In the genomic region with DNA sequence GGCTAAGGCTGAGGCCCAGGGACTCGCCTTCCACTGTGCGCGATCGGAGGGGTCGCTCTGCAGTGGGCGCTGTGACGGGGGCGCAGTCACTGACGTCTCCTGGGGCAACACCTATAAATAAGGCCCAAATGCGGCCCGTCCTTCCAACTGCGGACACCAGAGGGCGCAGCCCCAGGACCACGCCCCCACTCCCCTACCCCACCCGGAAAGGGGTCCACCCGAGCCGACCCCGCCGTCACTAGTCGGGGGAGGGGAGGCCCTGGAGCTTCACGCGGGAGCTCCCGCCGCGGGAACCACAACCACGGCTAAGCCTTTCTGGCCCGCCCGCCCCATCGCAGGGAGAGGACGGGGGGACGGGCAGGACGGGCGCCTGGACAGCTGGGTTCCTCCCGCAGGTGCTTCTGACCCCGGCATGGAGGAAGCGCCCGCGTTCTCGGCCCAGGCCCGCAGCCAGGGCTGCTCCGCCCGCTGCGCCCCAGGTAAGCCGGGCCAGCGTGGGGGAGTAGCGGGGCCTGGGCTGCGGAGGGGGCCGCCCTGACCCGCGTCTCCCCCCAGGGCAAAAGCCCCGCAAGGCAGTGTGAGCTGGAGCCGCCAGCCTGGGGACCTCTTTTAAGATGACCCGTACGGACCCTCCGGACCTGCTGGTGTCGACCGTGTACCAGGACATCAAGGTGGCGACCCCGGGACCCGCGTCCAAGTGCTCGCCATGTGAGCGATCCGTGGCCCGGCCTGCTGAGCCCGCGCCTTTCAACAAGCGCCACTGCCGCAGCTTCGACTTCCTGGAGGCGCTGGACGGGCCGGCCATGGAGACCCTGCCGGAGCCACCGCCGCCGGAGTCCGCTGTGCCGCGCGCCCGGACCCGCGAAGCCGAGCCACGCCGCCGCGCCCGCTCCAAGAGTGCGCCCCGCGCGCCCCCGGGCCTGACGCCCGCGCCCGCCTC, we compare ENCODE assay signal across 8 cellular contexts. TPM values are rescaled to one million over a fixed set of nuclear protein-coding genes. Genes with fewer than 3 reads are reported as not detected.
DNase-seq lines count a peak whose midpoint lies in the region; ATAC-seq, FAIRE-seq and TF ChIP-seq lines count a peak whose summit lies in the region.
"Not testable (repeated sequence)": the region's sequence is repeated elsewhere in the genome, so short reads cannot be mapped to it uniquely, and the experiment has no call there.

No MANE protein-coding gene starts in this region.

- peak in 1 of 2 experiments; percentile 24; a peak in 2 of 5 replicates for TF ChIP-seq RAD21 in A549 (conservative IDR thresholded peaks at IDR 0.05 in 1 of 2, IDR thresholded peaks at IDR 0.05 in 1 of 2)

- POLR2A ChIA-PET in A549 (lab: Yijun Ruan, JAX): interaction anchor here (0.8 kb wide), 1 partner anchor 12 kb away, joined by 3 read pairs; no protein-coding TSS in a partner anchor
- POLR2A ChIA-PET in activated CD4-positive, alpha-beta memory T cell treated with anti-CD3 and anti-CD28 coated beads for 36 hours (lab: Charles Lee): interaction anchor here (1.2 to 1.5 kb wide), 2 partner anchors 42 to 101 kb away, joined by 3 to 4 read pairs; partner anchors contain the start of genes C8G, FBXW5 and TRAF2

- not testable (repeated sequence) for H3K36me3 ChIP-seq in OCI-LY3 (replicated peaks; ENCODE audit: low read depth, low read length); adrenal gland (replicated peaks in 1 of 2)

- not testable (repeated sequence) for H3K27ac Mint-ChIP-seq in activated CD4-positive, alpha-beta memory T cell treated with anti-CD3 and anti-CD28 coated beads for 36 hours
- H3K27ac Mint-ChIP-seq in natural killer cell: peak overlapping the region; percentile 77 to 82

- H3K9me3 ChIP-seq in A549; OCI-LY3 (ENCODE audit: insufficient read depth, low read length); adrenal gland (replicated peaks in 1 of 3): not testable (repeated sequence)

- peak overlapping the region; percentile 63 to 90; a peak in 5 of 6 replicates for H3K27ac ChIP-seq in A549
- H3K27ac ChIP-seq in OCI-LY3 (ENCODE audit: low read length): not testable (repeated sequence)
- H3K27ac ChIP-seq in adrenal gland: peak overlapping the region in 1 of 5 donors; percentile 81

- not testable (repeated sequence) for FAIRE-seq in A549 (lab: Jason Lieb, UNC)
- peak; percentile 84 for FAIRE-seq in GM12891 (lab: Jason Lieb, UNC)

- TF ChIP-seq POLR2A in A549 (IDR thresholded peaks at IDR 0.05; ENCODE audit: low read length); GM12891 (IDR thresholded peaks at IDR 0.05; ENCODE audit: low read depth, low read length); adrenal gland (IDR thresholded peaks at IDR 0.05): not testable (repeated sequence)

- H3K36me3 Mint-ChIP-seq in activated CD4-positive, alpha-beta memory T cell treated with anti-CD3 and anti-CD28 coated beads for 36 hours; natural killer cell: not testable (repeated sequence)

- not testable (repeated sequence) for H3K4me3 ChIP-seq in A549; OCI-LY3 (ENCODE audit: low read length); fibroblast of pulmonary artery (replicated peaks; ENCODE audit: low read depth, low read length)
- peak overlapping the region in 1 of 4 donors; percentile 55 for H3K4me3 ChIP-seq in adrenal gland

- not testable (repeated sequence) for ATAC-seq in A549
- peak in 2 of 3 donors; percentile 17 to 21 for ATAC-seq in natural killer cell

- TF ChIP-seq EP300 in A549 (IDR thresholded peaks at IDR 0.05): not testable (repeated sequence)

- not testable (repeated sequence) for DNase-seq in A549 (ENCODE audit: low read depth in 1 of 2, low spot score in 1 of 2); GM12891 (ENCODE audit: insufficient read length, low spot score); fibroblast of pulmonary artery (ENCODE audit: low read depth)
- DNase-seq in activated CD4-positive, alpha-beta memory T cell treated with anti-CD3 and anti-CD28 coated beads for 36 hours: peak; percentile 73
- DNase-seq in adrenal gland: peak in 3 of 7 donors; percentile 40 to 61 (median 44)
- peak; percentile 65 for DNase-seq in natural killer cell
- DNase-seq in stimulated activated CD4-positive, alpha-beta T cell treated with anti-CD3 and anti-CD28 coated beads, TNF-alpha, amount 100 ng/mL, for 1 hour (ENCODE audit: low read depth in 3 of 3, low spot score in 1 of 3): peak in 2 of 3 donors; percentile 36 to 60

- intact Hi-C loops in activated CD4-positive, alpha-beta memory T cell treated with anti-CD3 and anti-CD28 coated beads for 36 hours (cut with micrococcal nuclease): loop anchor here (2.0 to 5.0 kb wide), 3 partner anchors 37 to 101 kb away; partner anchors contain the start of genes C8G, FBXW5, RABL6 and TMEM141
- intact Hi-C loops in adrenal gland (cut with DNase I): loop anchor here (10.0 kb wide), 2 partner anchors 49 to 101 kb away; partner anchors contain the start of genes C8G (in 1 of the 2), CCDC183 (in 1 of the 2), FBXW5 (in 1 of the 2) and TMEM141 (in 1 of the 2)
- intact Hi-C loops in natural killer cell (cut with micrococcal nuclease): loop anchor here (2.0 to 10.0 kb wide), 5 partner anchors 37 to 309 kb away; partner anchors contain the start of gene RABL6

- not testable (repeated sequence) for H3K27me3 ChIP-seq in OCI-LY3 (ENCODE audit: low read depth, low read length); adrenal gland

- H3K27me3 Mint-ChIP-seq in activated CD4-positive, alpha-beta memory T cell treated with anti-CD3 and anti-CD28 coated beads for 36 hours: peaks cover 17% of the 10 kb centered on the region
- H3K27me3 Mint-ChIP-seq in natural killer cell (ENCODE audit: low read depth in 2 of 2): not testable (repeated sequence)

- WGBS in A549 (ENCODE audit: missing lambda C conversion rate): 66% methylated on average over 39 of the region's 99 CpGs
- WGBS in adrenal gland, 4 donors: 29 to 39% (median 36%) methylated on average over 12 to 99 of the region's 99 CpGs; no CpG with 5 or more reads in 1 of the 4 donors

- CTCF ChIA-PET in A549 (lab: Yijun Ruan, JAX): interaction anchor here (0.7 to 4.7 kb wide), 23 partner anchors 10 to 191 kb away, joined by 3 to 72 read pairs (median 6); partner anchors contain the start of genes PAXX and RABL6
- CTCF ChIA-PET in activated CD4-positive, alpha-beta memory T cell treated with anti-CD3 and anti-CD28 coated beads for 36 hours (lab: Charles Lee): interaction anchor here (1.0 to 4.3 kb wide), 12 partner anchors 18 to 190 kb away, joined by 3 to 56 read pairs (median 8); partner anchors contain the start of genes ABCA2, C8G, FBXW5 and FUT7

- TF ChIP-seq CTCF in A549 (IDR thresholded peaks at IDR 0.05) (peak; percentile 60; the same call in 2 of the 3 replicates), OCI-LY3 (IDR thresholded peaks at IDR 0.05; ENCODE audit: low read depth, low read length) (peak; percentile 50), adrenal gland (IDR thresholded peaks at IDR 0.05) (peak; percentile 34 to 64 (median 52)), fibroblast of pulmonary artery (IDR thresholded peaks at IDR 0.05; ENCODE audit: low read length, missing control alignments) (peak; percentile 31), natural killer cell (IDR thresholded peaks at IDR 0.05) (peak; percentile 72)

- H3K79me2 ChIP-seq in OCI-LY3 (ENCODE audit: low read length): not testable (repeated sequence)

- peaks cover 46% of the 10 kb centered on the region for H3K4me1 ChIP-seq in A549
- peaks cover 13% of the 10 kb centered on the region for H3K4me1 ChIP-seq in OCI-LY3 (ENCODE audit: low read length)
- H3K4me1 ChIP-seq in adrenal gland (replicated peaks in 1 of 2): peaks cover 17 to 35% of the 10 kb centered on the region in 2 donors

- H3K9me3 Mint-ChIP-seq in activated CD4-positive, alpha-beta memory T cell treated with anti-CD3 and anti-CD28 coated beads for 36 hours; natural killer cell: not testable (repeated sequence)

- peak overlapping the region; percentile 43 for H3K4me3 Mint-ChIP-seq in activated CD4-positive, alpha-beta memory T cell treated with anti-CD3 and anti-CD28 coated beads for 36 hours
- H3K4me3 Mint-ChIP-seq in natural killer cell: peak overlapping the region; percentile 79

- H3K9ac ChIP-seq in OCI-LY3 (ENCODE audit: low read length): not testable (repeated sequence)

- H2AFZ ChIP-seq in OCI-LY3 (ENCODE audit: low read depth, low read length): not testable (repeated sequence)

- peaks cover 27% of the 10 kb centered on the region for H3K4me1 Mint-ChIP-seq in activated CD4-positive, alpha-beta memory T cell treated with anti-CD3 and anti-CD28 coated beads for 36 hours (ENCODE audit: low read depth)
- H3K4me1 Mint-ChIP-seq in natural killer cell: peaks cover 19 to 42% of the 10 kb centered on the region in 2 donors

- peak overlapping the region; percentile 77 for H3K4me2 ChIP-seq in A549
- H3K4me2 ChIP-seq in OCI-LY3 (ENCODE audit: low read length): peak overlapping the region; percentile 46; the same call in 1 of the 2 replicates

- not testable (repeated sequence) for H4K20me1 ChIP-seq in OCI-LY3 (ENCODE audit: insufficient read depth, low read length)

RNA-seq across cellular contexts. Expression of gene AJM1, which starts 1.8 kb away (rescaled TPM):
- polyA plus RNA-seq in A549 (2011; rRNA removed) (0.75 and 0.76 TPM in 2 replicates), A549 (2017; fragmentation: RNase III; extraction: RNeasy Plus Mini Kit Qiagen cat#74134 plus additional on column Dnase treatment) (3.0 to 3.6 TPM (median 3.2 TPM) in 3 replicates), adrenal gland (10 to 100 TPM in 1 of 3 donors, 1 to 10 TPM in 1, under 1 TPM in 1; 0.33 to 13.7 (median 3.2) TPM)
- 1.8 and 2.4 TPM in 2 replicates for polyA plus RNA-seq in A549 (2012; cell fraction: cytosol; rRNA removed)
- polyA plus RNA-seq in A549 (2012; cell fraction: nucleus; rRNA removed): 7.0 and 10.6 TPM in 2 replicates
- polyA minus RNA-seq in A549 (2011; rRNA and poly(A)+ RNA removed): 0.37 and 0.44 TPM in 2 replicates
- 1.8 TPM for polyA plus RNA-seq in GM12891 (2012; ENCODE audit: low read depth, missing spikeins)
- total RNA-seq in activated CD4-positive, alpha-beta memory T cell treated with anti-CD3 and anti-CD28 coated beads for 36 hours: 1 to 10 TPM; 3.8 to 4.2 TPM
- total RNA-seq in adrenal gland (1 to 10 TPM in 7 of 8 donors, under 1 TPM in 1; 0.42 to 7.1 (median 3.8) TPM), natural killer cell (10 to 100 TPM; 26.6 to 35.6 (median 31.5) TPM)

RNA-seq across cellular contexts. Expression of gene PHPT1, which starts 5.1 kb away (rescaled TPM):
- polyA plus RNA-seq in A549 (2011; rRNA removed) (104 and 123 TPM in 2 replicates), A549 (2017; fragmentation: RNase III; extraction: RNeasy Plus Mini Kit Qiagen cat#74134 plus additional on column Dnase treatment) (234 to 261 TPM (median 239 TPM) in 3 replicates), adrenal gland (100 to 1,000 TPM in 2 of 3 donors, 10 to 100 TPM in 1; 75.8 to 330 (median 214) TPM)
- polyA plus RNA-seq in A549 (2012; cell fraction: cytosol; rRNA removed): 510 and 515 TPM in 2 replicates
- polyA plus RNA-seq in A549 (2012; cell fraction: nucleus; rRNA removed): 329 and 453 TPM in 2 replicates
- 34.7 and 36.2 TPM in 2 replicates for polyA minus RNA-seq in A549 (2011; rRNA and poly(A)+ RNA removed)
- 204 TPM for polyA plus RNA-seq in GM12891 (2012; ENCODE audit: low read depth, missing spikeins)
- total RNA-seq in activated CD4-positive, alpha-beta memory T cell treated with anti-CD3 and anti-CD28 coated beads for 36 hours: 10 to 100 TPM; 92.2 to 95.5 TPM
- total RNA-seq in adrenal gland (100 to 1,000 TPM in 6 of 8 donors, 10 to 100 TPM in 2; 73.9 to 267 (median 166) TPM), natural killer cell (10 to 100 TPM; 63.5 to 69.8 (median 67.7) TPM)

RNA-seq across cellular contexts. Expression of gene MAMDC4, which starts 8.1 kb away (rescaled TPM):
- polyA plus RNA-seq in A549 (2011; rRNA removed): 1.3 and 1.5 TPM in 2 replicates
- polyA plus RNA-seq in A549 (2012; cell fraction: cytosol; rRNA removed): 4.3 and 6.0 TPM in 2 replicates
- 61.0 and 92.6 TPM in 2 replicates for polyA plus RNA-seq in A549 (2012; cell fraction: nucleus; rRNA removed)
- polyA plus RNA-seq in A549 (2017; fragmentation: RNase III; extraction: RNeasy Plus Mini Kit Qiagen cat#74134 plus additional on column Dnase treatment): 7.3 to 9.1 TPM (median 7.6 TPM) in 3 replicates
- 0.50 and 0.68 TPM in 2 replicates for polyA minus RNA-seq in A549 (2011; rRNA and poly(A)+ RNA removed)
- polyA plus RNA-seq in GM12891 (2012; ENCODE audit: low read depth, missing spikeins): 4.4 TPM
- 10 to 100 TPM; 13.0 to 14.3 TPM for total RNA-seq in activated CD4-positive, alpha-beta memory T cell treated with anti-CD3 and anti-CD28 coated beads for 36 hours
- total RNA-seq in adrenal gland: 10 to 100 TPM in 1 of 8 donors, 1 to 10 TPM in 7; 1.3 to 13.8 (median 4.3) TPM
- 10 to 100 TPM in 2 of 3 donors, under 1 TPM in 1; 0.57 to 30.6 (median 11.6) TPM for polyA plus RNA-seq in adrenal gland
- total RNA-seq in natural killer cell: 1 to 10 TPM; 4.6 to 6.5 (median 5.8) TPM

RNA-seq across cellular contexts. Expression of gene EDF1, which starts 22.0 kb away (rescaled TPM):
- polyA plus RNA-seq in A549 (2011; rRNA removed): 284 and 464 TPM in 2 replicates
- polyA plus RNA-seq in A549 (2012; cell fraction: cytosol; rRNA removed): 581 and 858 TPM in 2 replicates
- 426 and 433 TPM in 2 replicates for polyA plus RNA-seq in A549 (2012; cell fraction: nucleus; rRNA removed)
- 472 to 560 TPM (median 477 TPM) in 3 replicates for polyA plus RNA-seq in A549 (2017; fragmentation: RNase III; extraction: RNeasy Plus Mini Kit Qiagen cat#74134 plus additional on column Dnase treatment)
- 105 and 129 TPM in 2 replicates for polyA minus RNA-seq in A549 (2011; rRNA and poly(A)+ RNA removed)
- 423 TPM for polyA plus RNA-seq in GM12891 (2012; ENCODE audit: low read depth, missing spikeins)
- total RNA-seq in activated CD4-positive, alpha-beta memory T cell treated with anti-CD3 and anti-CD28 coated beads for 36 hours: 100 to 1,000 TPM; 302 to 311 TPM
- total RNA-seq in adrenal gland: 100 to 1,000 TPM; 228 to 516 (median 411) TPM
- polyA plus RNA-seq in adrenal gland: 1,000 to 10,000 TPM in 2 of 3 donors, 100 to 1,000 TPM in 1; 649 to 1,113 (median 1,099) TPM
- 100 to 1,000 TPM; 208 to 255 (median 227) TPM for total RNA-seq in natural killer cell

RNA-seq across cellular contexts. Expression of gene RABL6, which starts 36.3 kb away (rescaled TPM):
- polyA plus RNA-seq in A549 (2011; rRNA removed) (46.8 and 53.5 TPM in 2 replicates), A549 (2017; fragmentation: RNase III; extraction: RNeasy Plus Mini Kit Qiagen cat#74134 plus additional on column Dnase treatment) (70.3 to 72.2 TPM (median 71.4 TPM) in 3 replicates), adrenal gland (100 to 1,000 TPM in 1 of 3 donors, 10 to 100 TPM in 2; 24.0 to 150 (median 71.1) TPM)
- 49.2 and 73.5 TPM in 2 replicates for polyA plus RNA-seq in A549 (2012; cell fraction: cytosol; rRNA removed)
- 112 and 138 TPM in 2 replicates for polyA plus RNA-seq in A549 (2012; cell fraction: nucleus; rRNA removed)
- 70.0 and 70.9 TPM in 2 replicates for polyA minus RNA-seq in A549 (2011; rRNA and poly(A)+ RNA removed)
- 61.1 TPM for polyA plus RNA-seq in GM12891 (2012; ENCODE audit: low read depth, missing spikeins)
- 10 to 100 TPM; 83.4 to 85.3 TPM for total RNA-seq in activated CD4-positive, alpha-beta memory T cell treated with anti-CD3 and anti-CD28 coated beads for 36 hours
- total RNA-seq in adrenal gland (10 to 100 TPM; 46.2 to 82.0 (median 61.0) TPM), natural killer cell (10 to 100 TPM; 72.7 to 82.5 (median 75.9) TPM)
